Comparison of ENCODE assay signal across 8 cellular contexts in the genomic region with DNA sequence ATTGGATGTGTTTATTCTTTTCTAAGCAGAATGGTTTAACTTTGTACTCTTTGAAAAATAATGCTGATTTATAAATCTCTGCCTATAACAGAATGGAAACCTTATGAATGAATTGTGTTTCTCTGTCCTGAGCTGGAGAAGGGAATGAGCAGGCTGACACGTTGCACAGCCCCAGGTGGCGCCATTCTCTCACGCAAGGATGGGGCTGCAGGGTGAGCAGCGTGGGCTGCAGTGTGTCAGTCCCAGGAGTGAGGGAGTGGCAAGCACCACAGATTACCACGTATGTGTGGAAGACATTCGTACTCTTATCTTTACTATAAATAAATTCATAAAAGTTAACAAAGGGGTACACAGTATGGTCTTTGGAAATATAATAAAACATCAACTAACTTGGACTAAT. TPM values are rescaled to one million over a fixed set of nuclear protein-coding genes. Genes with fewer than 3 reads are reported as not detected.
A peak's percentile ranks its signal among the peaks of the same experiment; 100 is the strongest.
DNase-seq lines count a peak whose midpoint lies in the region; ATAC-seq and TF ChIP-seq lines count a peak whose summit lies in the region.

No MANE protein-coding gene starts in this region.

- TF ChIP-seq EP300 in gastroesophageal sphincter (IDR thresholded peaks at IDR 0.05), result no peak

- peak in 3 of 4 experiments; percentile 11 to 51 (median 22) for TF ChIP-seq CTCF in gastroesophageal sphincter (IDR thresholded peaks at IDR 0.05)
- TF ChIP-seq CTCF in progenitor cell of endocrine pancreas (IDR thresholded peaks at IDR 0.05; ENCODE audit: unreplicated experiment), result peak; percentile 73

- no peaks in the 10 kb centered on the region for H3K27me3 Mint-ChIP-seq in progenitor cell of endocrine pancreas

- no peak for TF ChIP-seq POLR2A in gastroesophageal sphincter (IDR thresholded peaks at IDR 0.05)

- 16 to 29% methylated on average over 4 to 6 of the region's 6 CpGs for WGBS in gastroesophageal sphincter (ENCODE audit: low coverage in 1 of 2), 2 donors

- no peaks in the 10 kb centered on the region for H3K27me3 ChIP-seq in gastroesophageal sphincter

- H3K36me3 ChIP-seq in gastroesophageal sphincter, result peaks cover 3 to 40% of the 10 kb centered on the region in 2 donors

- no peak overlapping the region for H3K27ac ChIP-seq in gastroesophageal sphincter

- H3K9me3 Mint-ChIP-seq in progenitor cell of endocrine pancreas (ENCODE audit: low read depth), result no peaks in the 10 kb centered on the region

- ATAC-seq in gastroesophageal sphincter (peak; percentile 58), HG03039 (IDR thresholded peaks at IDR 0.05; ENCODE audit: unreplicated experiment) (no peak), HG03139 (IDR thresholded peaks at IDR 0.05; ENCODE audit: unreplicated experiment) (no peak)

- no peak overlapping the region for H3K4me3 Mint-ChIP-seq in progenitor cell of endocrine pancreas (ENCODE audit: low read depth)

- no peaks in the 10 kb centered on the region for H3K4me1 ChIP-seq in gastroesophageal sphincter

- H3K4me1 Mint-ChIP-seq in progenitor cell of endocrine pancreas (ENCODE audit: low read depth), result no peaks in the 10 kb centered on the region

- H3K27ac Mint-ChIP-seq in progenitor cell of endocrine pancreas, result no peak overlapping the region

- no peaks in the 10 kb centered on the region for H3K9me3 ChIP-seq in gastroesophageal sphincter

- H3K4me3 ChIP-seq in gastroesophageal sphincter, result no peak overlapping the region

- DNase-seq in SIG-M5 treated with dmso at 0.1 percent for 504 hours (lab: John Stamatoyannopoulos, UW; ENCODE audit: unreplicated experiment), result peak; percentile 9
- no peak for DNase-seq in SIG-M5 (lab: John Stamatoyannopoulos, UW)
- peak; percentile 24 for DNase-seq in M059J (ENCODE audit: low read depth)
- DNase-seq in UCSD-AML1 (lab: John Stamatoyannopoulos, UW; ENCODE audit: unreplicated experiment), result peak; percentile 54
- no peak for DNase-seq in progenitor cell of endocrine pancreas (ENCODE audit: low spot score, unreplicated experiment)

- peaks cover 7% of the 10 kb centered on the region for H3K36me3 Mint-ChIP-seq in progenitor cell of endocrine pancreas (ENCODE audit: insufficient read depth)

RNA-seq across cellular contexts. Expression of a gene that starts 33.4 kb away (rescaled TPM):
- 17.1 and 21.2 TPM in 2 replicates for total RNA-seq in M059J (2014; rRNA removed; shearing (Covaris generic))
- total RNA-seq in gastroesophageal sphincter (10 to 100 TPM; 13.7 to 17.5 (median 14.7) TPM), progenitor cell of endocrine pancreas (13.6 and 14.6 TPM in 2 replicates)

Comparison
In these comparisons a context has a peak if more than half of its experiments do, and no peak if none do; other contexts are left out.
1. DNase-seq: peak in SIG-M5 treated with dmso at 0.1 percent for 504 hours (single experiment), M059J (single experiment) and UCSD-AML1 (single experiment); none in SIG-M5 (single experiment) and progenitor cell of endocrine pancreas (single experiment).